In the genomic region with DNA sequence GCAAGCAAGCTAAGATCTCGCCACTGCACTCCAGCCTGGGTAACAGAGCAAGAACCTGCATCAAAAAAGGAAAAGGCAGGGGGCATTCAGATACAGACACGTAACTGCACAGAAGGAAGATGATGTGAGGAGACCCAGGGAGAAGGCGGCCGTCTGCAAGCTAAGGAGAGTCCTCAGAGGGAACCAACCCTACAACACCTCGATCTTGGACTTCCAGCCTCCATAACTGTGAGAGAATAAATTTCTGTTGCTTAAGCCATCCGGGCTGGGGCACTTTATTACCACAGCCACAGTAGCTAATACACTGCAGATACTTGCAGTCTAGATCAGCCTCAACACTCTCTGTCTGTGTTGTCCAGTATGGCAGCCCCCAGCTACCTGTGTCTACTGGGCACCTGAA, we compare ENCODE assay signal across 29 cellular contexts.
"Had no signal": no experiment of that assay in that cellular context is flagged by ENCODE, and none has a peak within 500 bp of the region (broad histone marks: within the 10 kb centered on the region; RNA-seq: fewer than 3 reads in every experiment).

No MANE protein-coding gene starts in this region.

- H3K4me3 ChIP-seq: adrenal gland, body of pancreas, esophagus squamous epithelium, gastroesophageal sphincter, heart right ventricle had no signal

- H3K36me3 ChIP-seq: adrenal gland had no signal

- H3K27ac ChIP-seq: adrenal gland, body of pancreas, epithelial cell of prostate, esophagus squamous epithelium, gastroesophageal sphincter, heart right ventricle, WERI-Rb-1 had no signal

- DNase-seq: activated B cell treated with CpG ODN at 0.5 μM for 24 hours; activated CD4-positive, alpha-beta T cell treated with anti-CD3 and anti-CD28 coated beads for 48 hours; activated CD4-positive, alpha-beta T cell treated with anti-CD3 and anti-CD28 coated beads, Interleukin-2, amount 50 U/mL, for 1 hour; activated CD4-positive, alpha-beta T cell treated with anti-CD3 and anti-CD28 coated beads, Interleukin-2, amount 50 U/mL, for 48 hours; activated CD8-positive, alpha-beta memory T cell treated with anti-CD3 and anti-CD28 coated beads for 24 hours; activated CD8-positive, alpha-beta T cell treated with anti-CD3 and anti-CD28 coated beads for 36 hours; activated gamma-delta T cell; activated naive CD4-positive, alpha-beta T cell; activated naive CD4-positive, alpha-beta T cell treated with anti-CD3 and anti-CD28 coated beads, Interleukin-2, amount 10 ng/mL, durations not matched to agents 7 days and 5 days; activated naive CD8-positive, alpha-beta T cell treated with anti-CD3 and anti-CD28 coated beads for 36 hours; activated naive CD8-positive, alpha-beta T cell treated with anti-CD3 and anti-CD28 coated beads, Interleukin-2, amount 50 U/mL, for 24 hours; activated T-cell treated with anti-CD3 and anti-CD28 coated beads, Interleukin-2, amount 50 U/mL, for 72 hours; adrenal gland; amygdala; aorta; body of pancreas; caudate nucleus; cortex of kidney; dermis blood vessel endothelial cell; effector CD4-positive, alpha-beta T cell; esophagus squamous epithelium; foreskin melanocyte; heart right ventricle; T-cell; T1000; WERI-Rb-1 had no signal

- H3K4me1 ChIP-seq: adrenal gland, gastroesophageal sphincter had no signal

- ATAC-seq: activated CD4-positive, CD25-positive, alpha-beta regulatory T cell treated with anti-CD3 and anti-CD28 coated beads, Interleukin-2, amount 50 U/mL, for 24 hours; activated CD8-positive, alpha-beta T cell treated with anti-CD3 and anti-CD28 coated beads for 36 hours; activated naive CD8-positive, alpha-beta T cell treated with anti-CD3 and anti-CD28 coated beads, Interleukin-2, amount 50 U/mL, for 24 hours; activated T-cell treated with anti-CD3 and anti-CD28 coated beads, Interleukin-2, amount 50 U/mL, for 72 hours; body of pancreas; gastroesophageal sphincter; heart right ventricle; T-cell had no signal

- H3K27me3 ChIP-seq: adrenal gland, body of pancreas, esophagus squamous epithelium, gastroesophageal sphincter, heart right ventricle had no signal

- H3K9me3 ChIP-seq: adrenal gland, body of pancreas, esophagus squamous epithelium, gastroesophageal sphincter had no signal
